1 cellular context compared by ENCODE assay signal in genomic region chr16:75298252-75298651, GRCh38.
TF ChIP-seq lines count a peak whose summit lies in the region.

No MANE protein-coding gene starts in this region.

TF ChIP-seq in HepG2, 621 proteins besides CTCF, POLR2A, EP300 and RAD21 (continued from another document):
- TF ChIP-seq, protein P1, sequence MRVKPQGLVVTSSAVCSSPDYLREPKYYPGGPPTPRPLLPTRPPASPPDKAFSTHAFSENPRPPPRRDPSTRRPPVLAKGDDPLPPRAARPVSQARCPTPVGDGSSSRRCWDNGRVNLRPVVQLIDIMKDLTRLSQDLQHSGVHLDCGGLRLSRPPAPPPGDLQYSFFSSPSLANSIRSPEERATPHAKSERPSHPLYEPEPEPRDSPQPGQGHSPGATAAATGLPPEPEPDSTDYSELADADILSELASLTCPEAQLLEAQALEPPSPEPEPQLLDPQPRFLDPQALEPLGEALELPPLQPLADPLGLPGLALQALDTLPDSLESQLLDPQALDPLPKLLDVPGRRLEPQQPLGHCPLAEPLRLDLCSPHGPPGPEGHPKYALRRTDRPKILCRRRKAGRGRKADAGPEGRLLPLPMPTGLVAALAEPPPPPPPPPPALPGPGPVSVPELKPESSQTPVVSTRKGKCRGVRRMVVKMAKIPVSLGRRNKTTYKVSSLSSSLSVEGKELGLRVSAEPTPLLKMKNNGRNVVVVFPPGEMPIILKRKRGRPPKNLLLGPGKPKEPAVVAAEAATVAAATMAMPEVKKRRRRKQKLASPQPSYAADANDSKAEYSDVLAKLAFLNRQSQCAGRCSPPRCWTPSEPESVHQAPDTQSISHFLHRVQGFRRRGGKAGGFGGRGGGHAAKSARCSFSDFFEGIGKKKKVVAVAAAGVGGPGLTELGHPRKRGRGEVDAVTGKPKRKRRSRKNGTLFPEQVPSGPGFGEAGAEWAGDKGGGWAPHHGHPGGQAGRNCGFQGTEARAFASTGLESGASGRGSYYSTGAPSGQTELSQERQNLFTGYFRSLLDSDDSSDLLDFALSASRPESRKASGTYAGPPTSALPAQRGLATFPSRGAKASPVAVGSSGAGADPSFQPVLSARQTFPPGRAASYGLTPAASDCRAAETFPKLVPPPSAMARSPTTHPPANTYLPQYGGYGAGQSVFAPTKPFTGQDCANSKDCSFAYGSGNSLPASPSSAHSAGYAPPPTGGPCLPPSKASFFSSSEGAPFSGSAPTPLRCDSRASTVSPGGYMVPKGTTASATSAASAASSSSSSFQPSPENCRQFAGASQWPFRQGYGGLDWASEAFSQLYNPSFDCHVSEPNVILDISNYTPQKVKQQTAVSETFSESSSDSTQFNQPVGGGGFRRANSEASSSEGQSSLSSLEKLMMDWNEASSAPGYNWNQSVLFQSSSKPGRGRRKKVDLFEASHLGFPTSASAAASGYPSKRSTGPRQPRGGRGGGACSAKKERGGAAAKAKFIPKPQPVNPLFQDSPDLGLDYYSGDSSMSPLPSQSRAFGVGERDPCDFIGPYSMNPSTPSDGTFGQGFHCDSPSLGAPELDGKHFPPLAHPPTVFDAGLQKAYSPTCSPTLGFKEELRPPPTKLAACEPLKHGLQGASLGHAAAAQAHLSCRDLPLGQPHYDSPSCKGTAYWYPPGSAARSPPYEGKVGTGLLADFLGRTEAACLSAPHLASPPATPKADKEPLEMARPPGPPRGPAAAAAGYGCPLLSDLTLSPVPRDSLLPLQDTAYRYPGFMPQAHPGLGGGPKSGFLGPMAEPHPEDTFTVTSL (CRISPR knock-in tag; IDR thresholded peaks at IDR 0.05; ENCODE audit: borderline replicate concordance): no peak
- TF ChIP-seq, protein P2, sequence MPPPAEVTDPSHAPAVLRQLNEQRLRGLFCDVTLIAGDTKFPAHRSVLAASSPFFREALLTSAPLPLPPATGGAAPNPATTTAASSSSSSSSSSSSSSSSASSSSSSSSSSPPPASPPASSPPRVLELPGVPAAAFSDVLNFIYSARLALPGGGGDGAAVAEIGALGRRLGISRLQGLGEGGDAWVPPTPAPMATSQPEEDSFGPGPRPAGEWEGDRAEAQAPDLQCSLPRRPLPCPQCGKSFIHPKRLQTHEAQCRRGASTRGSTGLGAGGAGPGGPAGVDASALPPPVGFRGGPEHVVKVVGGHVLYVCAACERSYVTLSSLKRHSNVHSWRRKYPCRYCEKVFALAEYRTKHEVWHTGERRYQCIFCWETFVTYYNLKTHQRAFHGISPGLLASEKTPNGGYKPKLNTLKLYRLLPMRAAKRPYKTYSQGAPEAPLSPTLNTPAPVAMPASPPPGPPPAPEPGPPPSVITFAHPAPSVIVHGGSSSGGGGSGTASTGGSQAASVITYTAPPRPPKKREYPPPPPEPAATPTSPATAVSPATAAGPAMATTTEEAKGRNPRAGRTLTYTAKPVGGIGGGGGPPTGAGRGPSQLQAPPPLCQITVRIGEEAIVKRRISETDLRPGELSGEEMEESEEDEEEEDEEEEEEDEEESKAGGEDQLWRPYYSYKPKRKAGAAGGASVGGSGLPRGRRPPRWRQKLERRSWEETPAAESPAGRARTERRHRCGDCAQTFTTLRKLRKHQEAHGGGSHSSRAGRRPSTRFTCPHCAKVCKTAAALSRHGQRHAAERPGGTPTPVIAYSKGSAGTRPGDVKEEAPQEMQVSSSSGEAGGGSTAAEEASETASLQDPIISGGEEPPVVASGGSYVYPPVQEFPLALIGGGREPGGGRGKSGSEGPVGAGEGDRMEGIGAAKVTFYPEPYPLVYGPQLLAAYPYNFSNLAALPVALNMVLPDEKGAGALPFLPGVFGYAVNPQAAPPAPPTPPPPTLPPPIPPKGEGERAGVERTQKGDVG (CRISPR knock-in tag; IDR thresholded peaks at IDR 0.05; ENCODE audit: borderline replicate concordance): no peak
- no peak for TF ChIP-seq IRX3 (CRISPR knock-in tag; IDR thresholded peaks at IDR 0.05; ENCODE audit: borderline replicate concordance, low read depth)
- no peak for TF ChIP-seq ARID5B (CRISPR knock-in tag; IDR thresholded peaks at IDR 0.05)
- no peak for TF ChIP-seq CREB1 (IDR thresholded peaks at IDR 0.05)
- TF ChIP-seq CREB1 (CRISPR knock-in tag; IDR thresholded peaks at IDR 0.05): no peak
- TF ChIP-seq ZNF513 (CRISPR knock-in tag; conservative IDR thresholded peaks at IDR 0.05): no peak
TF ChIP-seq in HepG2: peak in this region for 1.
